ENCODE assay signal across 1 cellular context in genomic region chr22:43998865-43999264, GRCh38.
TF ChIP-seq lines count a peak whose summit lies in the region.

No MANE protein-coding gene starts in this region.

TF ChIP-seq in SK-N-SH, 30 proteins besides CTCF, POLR2A, EP300 and RAD21 (continued from another document):
- TF ChIP-seq REST (IDR thresholded peaks at IDR 0.05; ENCODE audit: low read depth, low read length) (no peak), RXRA (IDR thresholded peaks at IDR 0.05; ENCODE audit: borderline replicate concordance, low read depth) (no peak), CHD2 (IDR thresholded peaks at IDR 0.05; ENCODE audit: low read length, partially characterized antibody) (no peak), JUND (IDR thresholded peaks at IDR 0.05) (no peak), USF2 (IDR thresholded peaks at IDR 0.05; ENCODE audit: borderline replicate concordance, low read depth, low read length) (no peak), FOXM1 (IDR thresholded peaks at IDR 0.05; ENCODE audit: low read depth) (no peak), FOXJ3 (CRISPR knock-in tag; IDR thresholded peaks at IDR 0.05) (no peak), TAF1 (IDR thresholded peaks at IDR 0.05; ENCODE audit: borderline replicate concordance, low read depth, low read length) (no peak), RFX5 (IDR thresholded peaks at IDR 0.05; ENCODE audit: low read length) (no peak), EZH2phosphoT487 (IDR thresholded peaks at IDR 0.05; ENCODE audit: borderline replicate concordance, low read depth) (no peak), ZBTB33 (IDR thresholded peaks at IDR 0.05; ENCODE audit: borderline replicate concordance, low read depth) (no peak), TCF12 (IDR thresholded peaks at IDR 0.05) (no peak)
